In genomic region chr9:115766495-115766894, GRCh38 we compare ENCODE assay signal across 17 cellular contexts.
DNase-seq lines count a peak whose midpoint lies in the region; FAIRE-seq and TF ChIP-seq lines count a peak whose summit lies in the region.
"Had no signal": no experiment of that assay in that cellular context is flagged by ENCODE, and none has a peak within 500 bp of the region (broad histone marks: within the 10 kb centered on the region; RNA-seq: fewer than 3 reads in every experiment).

No MANE protein-coding gene starts in this region.

- H3K36me3 Mint-ChIP-seq in osteocyte (ENCODE audit: unreplicated experiment): peaks cover 3% of the 10 kb centered on the region
- H3K36me3 Mint-ChIP-seq: CD4-positive, alpha-beta memory T cell had no signal

- H3K9me3 ChIP-seq in A673 (ENCODE audit: low read depth, low read length, poor library complexity, severe bottlenecking): no peaks in the 10 kb centered on the region
- H3K9me3 ChIP-seq: BE2C had no signal

- H3K27me3 ChIP-seq in A673 (replicated peaks; ENCODE audit: insufficient read depth, low read depth, low read length, poor library complexity): no peaks in the 10 kb centered on the region
- H3K27me3 ChIP-seq: BE2C had no signal

- DNase-seq in A673 (ENCODE audit: low spot score) (peak; percentile 19), fibroblast of villous mesenchyme (ENCODE audit: low read depth) (peak; percentile 29), osteocyte (ENCODE audit: extremely low spot score, unreplicated experiment) (no peak), AML-193 (lab: John Stamatoyannopoulos, UW) (no peak), foreskin melanocyte (no peak), kidney glomerular epithelial cell (lab: John Stamatoyannopoulos, UW) (no peak)
- DNase-seq: 8988T; ACHN; BE2C; CD4-positive, alpha-beta memory T cell; DMS79; GM23248; H7 had no signal

- H3K4me1 ChIP-seq in A673 (ENCODE audit: insufficient read depth, low read length, poor library complexity, severe bottlenecking): no peaks in the 10 kb centered on the region
- H3K4me1 ChIP-seq: BE2C had no signal

- TF ChIP-seq CTCF in A673 (conservative IDR thresholded peaks at IDR 0.05; ENCODE audit: low read depth, low read length) (no peak), fibroblast of villous mesenchyme (IDR thresholded peaks at IDR 0.05; ENCODE audit: insufficient read depth, low read depth, low read length) (no peak), osteocyte (IDR thresholded peaks at IDR 0.05) (no peak)

- peaks cover 8% of the 10 kb centered on the region for H3K9me3 Mint-ChIP-seq in osteocyte (ENCODE audit: unreplicated experiment)

- intact Hi-C loops in A673 (cut with micrococcal nuclease; ENCODE audit: unreplicated experiment): no loop called here

- H3K27ac Mint-ChIP-seq in osteocyte (ENCODE audit: unreplicated experiment): peak overlapping the region; percentile 55
- H3K27ac Mint-ChIP-seq: CD4-positive, alpha-beta memory T cell had no signal

- H3K4me3 ChIP-seq in A673 (ENCODE audit: low read depth, low read length, poor library complexity, severe bottlenecking) (no peak overlapping the region), fibroblast of villous mesenchyme (ENCODE audit: low read depth, low read length) (no peak overlapping the region)
- H3K4me3 ChIP-seq: GM12878, GM23248 had no signal

- no peaks in the 10 kb centered on the region for H3K27me3 Mint-ChIP-seq in osteocyte (ENCODE audit: unreplicated experiment)
- H3K27me3 Mint-ChIP-seq: CD4-positive, alpha-beta memory T cell had no signal

- no peak overlapping the region for H3K27ac ChIP-seq in A673 (ENCODE audit: low read depth, low read length, poor library complexity, severe bottlenecking)
- H3K27ac ChIP-seq: C4-2B, GM23248 had no signal

- CTCF ChIA-PET in A673 (lab: Charles Lee): no interaction called here

- POLR2A ChIA-PET in A673 (lab: Charles Lee; ENCODE audit: low non-redundant PET): no interaction called here

- no peaks in the 10 kb centered on the region for H3K36me3 ChIP-seq in A673 (ENCODE audit: insufficient read depth, low read length, poor library complexity, severe bottlenecking)
- H3K36me3 ChIP-seq: BE2C had no signal

- H3K4me3 Mint-ChIP-seq in osteocyte (ENCODE audit: unreplicated experiment): no peak overlapping the region
- H3K4me3 Mint-ChIP-seq: CD4-positive, alpha-beta memory T cell had no signal

- no TSS peak for BruUV-seq in A673 (replicated peaks; lab: Mats Ljungman, UMichigan)

- peaks cover 22% of the 10 kb centered on the region for H3K4me1 Mint-ChIP-seq in osteocyte (ENCODE audit: unreplicated experiment)
- H3K4me1 Mint-ChIP-seq: CD4-positive, alpha-beta memory T cell had no signal

- peak; percentile 98 for FAIRE-seq in TTC549 (lab: Jason Lieb, UNC)
- FAIRE-seq: GM12878, GM18507 had no signal

Comparison
In these comparisons a context has a peak if more than half of its experiments do, and no peak if none do; other contexts are left out.
1. DNase-seq: peak in A673 (single experiment) and fibroblast of villous mesenchyme (single experiment); none in osteocyte (single experiment), AML-193 (0 of 2), foreskin melanocyte (single experiment) and kidney glomerular epithelial cell (single experiment).